ENCODE assay signal across 1 cellular context in genomic region chr20:52031574-52032303, GRCh38.
TF ChIP-seq lines count a peak whose summit lies in the region.

No MANE protein-coding gene starts in this region.

TF ChIP-seq in HepG2, 621 proteins besides CTCF, POLR2A, EP300 and RAD21 (continued from another document and continues in another):
- TF ChIP-seq HNF1B (CRISPR knock-in tag; IDR thresholded peaks at IDR 0.05): peak; percentile 79
- no peak for TF ChIP-seq ATAD3A (CRISPR knock-in tag; IDR thresholded peaks at IDR 0.05)
- TF ChIP-seq MIXL1 (CRISPR knock-in tag; IDR thresholded peaks at IDR 0.05): peak; percentile 89; the same call in 1 of the 2 replicates
- TF ChIP-seq SMAD3 (CRISPR knock-in tag; IDR thresholded peaks at IDR 0.05): no peak
- TF ChIP-seq PBX2 (CRISPR knock-in tag; IDR thresholded peaks at IDR 0.05): no peak
- no peak for TF ChIP-seq LBX2 (CRISPR knock-in tag; IDR thresholded peaks at IDR 0.05; ENCODE audit: borderline replicate concordance)
- TF ChIP-seq ZBTB33 (CRISPR knock-in tag; IDR thresholded peaks at IDR 0.05): peak; percentile 63; the same call in 1 of the 2 replicates
- TF ChIP-seq SNAPC5 (CRISPR knock-in tag; IDR thresholded peaks at IDR 0.05; ENCODE audit: borderline replicate concordance): peak; percentile 84; the same call in 1 of the 2 replicates
- peak; percentile 47; the same call in 1 of the 2 replicates for TF ChIP-seq HIVEP1 (CRISPR knock-in tag; IDR thresholded peaks at IDR 0.05)
- no peak for TF ChIP-seq ATF5 (CRISPR knock-in tag; IDR thresholded peaks at IDR 0.05; ENCODE audit: low read depth)
- 0 out of 2 replicates have a peak, but pooled peaks have one; percentile 44 for TF ChIP-seq ZNF543 (CRISPR knock-in tag; IDR thresholded peaks at IDR 0.05)
- TF ChIP-seq ZNF136 (CRISPR knock-in tag; IDR thresholded peaks at IDR 0.05; ENCODE audit: low read depth): 0 out of 2 replicates have a peak, but pooled peaks have one; percentile 33
- peak; percentile 88; the same call in 1 of the 2 replicates for TF ChIP-seq ZNF691 (CRISPR knock-in tag; IDR thresholded peaks at IDR 0.05; ENCODE audit: borderline replicate concordance, low read depth)
- no peak for TF ChIP-seq SOX6 (IDR thresholded peaks at IDR 0.05)
- peak; percentile 86 for TF ChIP-seq SOX6 (CRISPR knock-in tag; IDR thresholded peaks at IDR 0.05)
- peak; percentile 44; the same call in 1 of the 2 replicates for TF ChIP-seq ISL2 (CRISPR knock-in tag; IDR thresholded peaks at IDR 0.05)
- TF ChIP-seq ZNF574 (CRISPR knock-in tag; IDR thresholded peaks at IDR 0.05): peak; percentile 45; the same call in 1 of the 2 replicates
- no peak for TF ChIP-seq CCDC6 (CRISPR knock-in tag; IDR thresholded peaks at IDR 0.05)
- TF ChIP-seq ZNF646 (CRISPR knock-in tag; IDR thresholded peaks at IDR 0.05): 0 out of 2 replicates have a peak, but pooled peaks have one; percentile 41
- TF ChIP-seq ZBTB42 (CRISPR knock-in tag; IDR thresholded peaks at IDR 0.05): no peak
- no peak for TF ChIP-seq BCLAF1 (IDR thresholded peaks at IDR 0.05)
- TF ChIP-seq MYPOP (CRISPR knock-in tag; IDR thresholded peaks at IDR 0.05): peak; percentile 65; the same call in 1 of the 2 replicates
- peak; percentile 41; the same call in 1 of the 2 replicates for TF ChIP-seq ZMYM2 (CRISPR knock-in tag; IDR thresholded peaks at IDR 0.05)
- no peak for TF ChIP-seq BCL3 (CRISPR knock-in tag; IDR thresholded peaks at IDR 0.05)
- peak; percentile 85; the same call in 1 of the 2 replicates for TF ChIP-seq TBX2 (CRISPR knock-in tag; IDR thresholded peaks at IDR 0.05; ENCODE audit: borderline replicate concordance)
- 0 out of 2 replicates have a peak, but pooled peaks have one; percentile 29 for TF ChIP-seq ONECUT2 (CRISPR knock-in tag; IDR thresholded peaks at IDR 0.05)
- peak; percentile 74 for TF ChIP-seq JARID2 (CRISPR knock-in tag; IDR thresholded peaks at IDR 0.05; ENCODE audit: insufficient replicate concordance)
- peak; percentile 68 for TF ChIP-seq SRF (IDR thresholded peaks at IDR 0.05; ENCODE audit: low read depth, low read length)
- TF ChIP-seq ZNF367 (CRISPR knock-in tag; IDR thresholded peaks at IDR 0.05; ENCODE audit: borderline replicate concordance): no peak
- peak; percentile 68 for TF ChIP-seq WIZ (CRISPR knock-in tag; IDR thresholded peaks at IDR 0.05)
- no peak for TF ChIP-seq MED8 (CRISPR knock-in tag; IDR thresholded peaks at IDR 0.05; ENCODE audit: insufficient replicate concordance)
